1 cellular context compared by ENCODE assay signal in genomic region chr1:40143891-40144575, GRCh38.
A peak's percentile ranks its signal among the peaks of the same experiment; 100 is the strongest.
TF ChIP-seq lines count a peak whose summit lies in the region.

No MANE protein-coding gene starts in this region.

TF ChIP-seq in GM12878, 131 proteins besides CTCF, POLR2A, EP300 and RAD21 (continued from another document):
- TF ChIP-seq ZNF592 (IDR thresholded peaks at IDR 0.05): no peak
- 0 out of 2 replicates have a peak, but pooled peaks have one; percentile 23 for TF ChIP-seq RELB (IDR thresholded peaks at IDR 0.05; ENCODE audit: low read depth)
- TF ChIP-seq SREBF2 (IDR thresholded peaks at IDR 0.05; ENCODE audit: low read length): no peak
- no peak for TF ChIP-seq MTA3 (IDR thresholded peaks at IDR 0.05; ENCODE audit: borderline replicate concordance, low read length)
- no peak for TF ChIP-seq EGR1 (IDR thresholded peaks at IDR 0.05; ENCODE audit: borderline replicate concordance in 1 of 2, low read depth in 2 of 2, low read length in 2 of 2)
- TF ChIP-seq BCL11A (IDR thresholded peaks at IDR 0.05; ENCODE audit: low read depth, low read length): no peak
- no peak for TF ChIP-seq SREBF1 (IDR thresholded peaks at IDR 0.05; ENCODE audit: low read length)
- TF ChIP-seq GABPA (IDR thresholded peaks at IDR 0.05; ENCODE audit: low read depth): no peak
- TF ChIP-seq NRF1 (conservative IDR thresholded peaks at IDR 0.05; ENCODE audit: low read depth, low read length): no peak
- TF ChIP-seq YY1 (IDR thresholded peaks at IDR 0.05; ENCODE audit: low read depth, low read length): 0 out of 2 replicates have a peak, but pooled peaks have one; percentile 27
TF ChIP-seq in GM12878: peak in this region for 6.
